34 cellular contexts compared by ENCODE assay signal in the genomic region with DNA sequence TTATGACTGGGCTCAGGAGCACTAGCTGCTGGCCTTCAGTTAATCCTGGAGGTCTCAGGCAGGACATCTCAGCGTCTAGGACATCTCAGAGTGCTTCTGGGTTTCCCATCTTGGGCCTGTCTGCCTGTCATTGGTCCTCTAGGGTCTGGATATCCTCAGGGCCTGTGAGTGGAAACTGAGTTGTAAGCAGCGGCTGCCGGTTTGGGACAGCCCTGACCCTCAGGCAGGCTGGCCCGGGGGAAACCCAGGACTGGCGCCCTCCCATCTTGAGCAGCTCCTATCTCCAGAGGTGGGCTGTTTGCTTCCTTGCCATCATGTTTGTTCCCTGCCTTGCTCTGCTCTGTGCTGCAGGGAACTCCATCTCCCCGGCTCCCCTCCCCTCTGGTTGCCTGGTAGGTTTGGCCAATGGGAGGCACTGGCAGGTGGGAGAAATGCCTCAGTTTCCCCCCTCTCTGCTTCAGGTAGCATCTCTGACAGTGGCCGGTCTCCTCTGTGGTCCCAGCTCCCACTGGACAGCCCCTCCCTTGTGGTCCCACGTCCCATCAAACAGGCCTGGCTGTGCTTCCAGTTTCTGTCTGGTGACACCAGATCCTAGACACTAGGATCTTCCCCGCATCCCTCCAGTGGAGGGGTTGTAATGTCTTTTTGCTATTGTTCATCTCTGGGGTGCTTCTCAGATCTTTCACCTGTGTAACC.
"Had no signal": no experiment of that assay in that cellular context is flagged by ENCODE, and none has a peak within 500 bp of the region (broad histone marks: within the 10 kb centered on the region; RNA-seq: fewer than 3 reads in every experiment).

No MANE protein-coding gene starts in this region.

- H3K4me3 Mint-ChIP-seq: activated CD4-positive, alpha-beta T cell treated with anti-CD3 and anti-CD28 coated beads, Interleukin-2, amount 10 ng/mL, durations not matched to agents 24 days and 14 days; activated naive CD4-positive, alpha-beta T cell treated with anti-CD3 and anti-CD28 coated beads, Interleukin-2, amount 10 ng/mL, durations not matched to agents 7 days and 5 days; activated naive CD8-positive, alpha-beta T cell; activated naive CD8-positive, alpha-beta T cell treated with anti-CD3 and anti-CD28 coated beads, Interleukin-2, amount 50 U/mL, for 24 hours; activated T-cell treated with anti-CD3 and anti-CD28 coated beads, Interleukin-2, amount 50 U/mL, for 4 hours; activated T-helper 1 cell treated with anti-CD3 and anti-CD28 coated beads, Interleukin-12 subunit alpha, Interleukin-12 subunit beta, Interleukin-2, Interleukin-4 antibody, amounts not matched to agents 30 ng/mL and 10 ng/mL and 1 ng/mL, durations not matched to agents 14 hours and 24 hours and 36 hours; brain had no signal

- H3K4me3 ChIP-seq: Peyer's patch had no signal

- H3K4me1 Mint-ChIP-seq: activated CD4-positive, alpha-beta T cell treated with anti-CD3 and anti-CD28 coated beads, Interleukin-2, amount 10 ng/mL, durations not matched to agents 24 days and 14 days; activated naive CD4-positive, alpha-beta T cell treated with anti-CD3 and anti-CD28 coated beads, Interleukin-2, amount 10 ng/mL, durations not matched to agents 7 days and 5 days had no signal

- H3K27ac ChIP-seq: KMS-11 had no signal

- H3K27me3 Mint-ChIP-seq: activated CD4-positive, alpha-beta T cell treated with anti-CD3 and anti-CD28 coated beads, Interleukin-2, amount 10 ng/mL, durations not matched to agents 24 days and 14 days; activated naive CD8-positive, alpha-beta T cell; activated naive CD8-positive, alpha-beta T cell treated with anti-CD3 and anti-CD28 coated beads, Interleukin-2, amount 50 U/mL, for 24 hours had no signal

- H3K27me3 ChIP-seq: Peyer's patch had no signal

- H3K36me3 ChIP-seq: Peyer's patch had no signal

- H3K36me3 Mint-ChIP-seq: activated naive CD4-positive, alpha-beta T cell treated with anti-CD3 and anti-CD28 coated beads, Interleukin-2, amount 10 ng/mL, durations not matched to agents 7 days and 5 days; activated naive CD8-positive, alpha-beta T cell; brain had no signal

- H3K9me3 Mint-ChIP-seq: activated CD4-positive, alpha-beta T cell treated with anti-CD3 and anti-CD28 coated beads, Interleukin-2, amount 10 ng/mL, durations not matched to agents 24 days and 14 days; activated naive CD4-positive, alpha-beta T cell treated with anti-CD3 and anti-CD28 coated beads, Interleukin-2, amount 10 ng/mL, durations not matched to agents 7 days and 5 days; activated naive CD8-positive, alpha-beta T cell treated with anti-CD3 and anti-CD28 coated beads, Interleukin-2, amount 50 U/mL, for 24 hours; activated T-cell treated with anti-CD3 and anti-CD28 coated beads, Interleukin-2, amount 50 U/mL, for 4 hours; activated T-helper 1 cell treated with anti-CD3 and anti-CD28 coated beads, Interleukin-12 subunit alpha, Interleukin-12 subunit beta, Interleukin-2, Interleukin-4 antibody, amounts not matched to agents 30 ng/mL and 10 ng/mL and 1 ng/mL, durations not matched to agents 14 hours and 24 hours and 36 hours had no signal

- H3K9me3 ChIP-seq: Peyer's patch had no signal

- DNase-seq: activated CD4-positive, alpha-beta T cell treated with anti-CD3 and anti-CD28 coated beads, Interleukin-2, amount 10 ng/mL, durations not matched to agents 24 days and 14 days; activated CD4-positive, alpha-beta T cell treated with anti-CD3 and anti-CD28 coated beads, Interleukin-2, amount 50 U/mL, for 4 hours; activated CD8-positive, alpha-beta memory T cell treated with anti-CD3 and anti-CD28 coated beads, Interleukin-2, amount 50 U/mL, for 4 hours; activated gamma-delta T cell treated with Interleukin-2 at 50 U/mL for 16 hours; activated naive CD4-positive, alpha-beta T cell treated with anti-CD3 and anti-CD28 coated beads, Interleukin-2, amount 10 ng/mL, durations not matched to agents 7 days and 5 days; activated naive CD8-positive, alpha-beta T cell treated with anti-CD3 and anti-CD28 coated beads, Interleukin-2, amount 50 U/mL, for 24 hours; activated T-cell treated with anti-CD3 and anti-CD28 coated beads for 4 hours; activated T-cell treated with anti-CD3 and anti-CD28 coated beads, Interleukin-2, amount 50 U/mL, for 4 hours; anterior cingulate cortex; central memory CD4-positive, alpha-beta T cell; MM.1S; MV-4-11; NCI-H1092 treated with DMSO at 0.1 percent for 48 hours; NCI-H1417; NCI-H146; NCI-H187; NCI-H2029 treated with DMSO at 0.1 percent for 48 hours; NCI-H2107; NCI-H2171; NCI-H510A; NCI-H526; NCI-H748 treated with DMSO at 0.1 percent for 48 hours; NK-92 treated with Interleukin-12 subunit alpha and Interleukin-12 subunit beta, amount 100 ng/mL, for 24 hours; PC-3; Peyer's patch; RPMI8226; SW 1271; T-helper 1 cell; T-helper 2 cell; T-helper 9 cell had no signal

- ATAC-seq: activated naive CD8-positive, alpha-beta T cell treated with anti-CD3 and anti-CD28 coated beads, Interleukin-2, amount 50 U/mL, for 24 hours; activated T-cell treated with anti-CD3 and anti-CD28 coated beads, Interleukin-2, amount 50 U/mL, for 4 hours; PC-3 had no signal

- H3K27ac Mint-ChIP-seq: activated CD4-positive, alpha-beta T cell treated with anti-CD3 and anti-CD28 coated beads, Interleukin-2, amount 10 ng/mL, durations not matched to agents 24 days and 14 days; activated naive CD4-positive, alpha-beta T cell treated with anti-CD3 and anti-CD28 coated beads, Interleukin-2, amount 10 ng/mL, durations not matched to agents 7 days and 5 days; activated naive CD8-positive, alpha-beta T cell; activated naive CD8-positive, alpha-beta T cell treated with anti-CD3 and anti-CD28 coated beads, Interleukin-2, amount 50 U/mL, for 24 hours; activated T-helper 1 cell treated with anti-CD3 and anti-CD28 coated beads, Interleukin-12 subunit alpha, Interleukin-12 subunit beta, Interleukin-2, Interleukin-4 antibody, amounts not matched to agents 30 ng/mL and 10 ng/mL and 1 ng/mL, durations not matched to agents 14 hours and 24 hours and 36 hours; brain had no signal

- H3K9ac ChIP-seq: KMS-11 had no signal
